Comparison of ENCODE assay signal across 8 cellular contexts in genomic region chrX:153927936-153928760, GRCh38. TPM values are rescaled to one million over a fixed set of nuclear protein-coding genes. Genes with fewer than 3 reads are reported as not detected.
A peak's percentile ranks its signal among the peaks of the same experiment; 100 is the strongest.
DNase-seq lines count a peak whose midpoint lies in the region; ATAC-seq, FAIRE-seq and TF ChIP-seq lines count a peak whose summit lies in the region.

No MANE protein-coding gene starts in this region.

- peak; percentile 21; the same call in 1 of the 2 replicates for TF ChIP-seq CTCF in RWPE1 (conservative IDR thresholded peaks at IDR 0.05; ENCODE audit: low read depth)
- no peak for TF ChIP-seq CTCF in natural killer cell (IDR thresholded peaks at IDR 0.05)

- ATAC-seq in natural killer cell, result peak; percentile 75 to 90 (median 81)

- peaks cover 28 to 48% of the 10 kb centered on the region in 2 donors for H3K4me1 Mint-ChIP-seq in natural killer cell

- intact Hi-C loops in natural killer cell (cut with micrococcal nuclease), result loop anchor here (2.0 to 10.0 kb wide), 3 partner anchors 21 to 167 kb away; partner anchors contain the start of gene MECP2

- no peaks in the 10 kb centered on the region for H3K9me3 Mint-ChIP-seq in natural killer cell

- no peaks in the 10 kb centered on the region for H3K27me3 Mint-ChIP-seq in natural killer cell (ENCODE audit: low read depth in 2 of 2)

- H3K36me3 Mint-ChIP-seq in natural killer cell, result no peaks in the 10 kb centered on the region

- peak; percentile 66 for FAIRE-seq in H54 (lab: Jason Lieb, UNC)

- DNase-seq in ELR (ENCODE audit: low read depth), result peak; percentile 96
- peak; percentile 99 for DNase-seq in H54 (ENCODE audit: insufficient read length, low spot score)
- DNase-seq in LoVo (ENCODE audit: low spot score), result peak; percentile 92
- DNase-seq in RWPE1 (ENCODE audit: low spot score), result peak; percentile 92
- DNase-seq in activated T-helper 9 cell treated with anti-CD3 and anti-CD28 coated beads, Interleukin-2, amount 50 U/mL, for 16 hours (ENCODE audit: low read depth), result peak; percentile 92
- peak; percentile 95 for DNase-seq in fibroblast of peridontal ligament (ENCODE audit: extremely low read depth)
- DNase-seq in natural killer cell, result peak; percentile 85
- peak; percentile 90 to 97 (median 92) for DNase-seq in stimulated activated naive CD4-positive, alpha-beta T cell (lab: John Stamatoyannopoulos, UW)

- POLR2A ChIA-PET in RWPE1 (lab: Yijun Ruan, JAX; ENCODE audit: low non-redundant PET), result interaction anchor here (0.5 to 1.4 kb wide), 4 partner anchors 18 to 133 kb away, joined by 3 to 4 read pairs (median 4); partner anchors contain the start of genes IDH3G and SSR4

- peak overlapping the region; percentile 96 for H3K27ac ChIP-seq in RWPE1

- CTCF ChIA-PET in RWPE1 (lab: Yijun Ruan, JAX), result interaction anchor here (0.9 kb wide), 1 partner anchor 19 kb away, joined by 3 read pairs; no protein-coding TSS in a partner anchor

- peak; percentile 55 for TF ChIP-seq POLR2A in H54 (IDR thresholded peaks at IDR 0.05; ENCODE audit: low read depth, low read length)

- peak overlapping the region; percentile 91 for H3K4me3 Mint-ChIP-seq in natural killer cell

- peak overlapping the region; percentile 91 to 96 for H3K27ac Mint-ChIP-seq in natural killer cell

RNA-seq across cellular contexts. Expression of gene ARHGAP4, which starts 2.1 kb away (rescaled TPM):
- 100 to 1,000 TPM; 352 to 398 (median 384) TPM for total RNA-seq in natural killer cell

RNA-seq across cellular contexts. Expression of gene NAA10, which starts 6.7 kb away (rescaled TPM):
- 10 to 100 TPM; 63.4 to 82.3 (median 73.1) TPM for total RNA-seq in natural killer cell

RNA-seq across cellular contexts. Expression of gene RENBP, which starts 16.3 kb away (rescaled TPM):
- total RNA-seq in natural killer cell, result 10 to 100 TPM; 14.3 to 17.1 (median 15.2) TPM

RNA-seq across cellular contexts. Expression of gene AVPR2, which starts 23.7 kb away (rescaled TPM):
- not detected for total RNA-seq in natural killer cell

RNA-seq across cellular contexts. Expression of gene L1CAM, which starts 42.2 kb away (rescaled TPM):
- total RNA-seq in natural killer cell, result under 1 TPM in 2 of 3 donors, not detected in 1; 0.23 to 0.98 TPM

Comparison
In these comparisons a context has a peak if more than half of its experiments do, and no peak if none do; other contexts are left out.
1. Peak in every context shown above with its lines: DNase-seq, ATAC-seq and H3K27ac ChIP-seq.